Comparison of ENCODE assay signal across 1 cellular context in the genomic region with DNA sequence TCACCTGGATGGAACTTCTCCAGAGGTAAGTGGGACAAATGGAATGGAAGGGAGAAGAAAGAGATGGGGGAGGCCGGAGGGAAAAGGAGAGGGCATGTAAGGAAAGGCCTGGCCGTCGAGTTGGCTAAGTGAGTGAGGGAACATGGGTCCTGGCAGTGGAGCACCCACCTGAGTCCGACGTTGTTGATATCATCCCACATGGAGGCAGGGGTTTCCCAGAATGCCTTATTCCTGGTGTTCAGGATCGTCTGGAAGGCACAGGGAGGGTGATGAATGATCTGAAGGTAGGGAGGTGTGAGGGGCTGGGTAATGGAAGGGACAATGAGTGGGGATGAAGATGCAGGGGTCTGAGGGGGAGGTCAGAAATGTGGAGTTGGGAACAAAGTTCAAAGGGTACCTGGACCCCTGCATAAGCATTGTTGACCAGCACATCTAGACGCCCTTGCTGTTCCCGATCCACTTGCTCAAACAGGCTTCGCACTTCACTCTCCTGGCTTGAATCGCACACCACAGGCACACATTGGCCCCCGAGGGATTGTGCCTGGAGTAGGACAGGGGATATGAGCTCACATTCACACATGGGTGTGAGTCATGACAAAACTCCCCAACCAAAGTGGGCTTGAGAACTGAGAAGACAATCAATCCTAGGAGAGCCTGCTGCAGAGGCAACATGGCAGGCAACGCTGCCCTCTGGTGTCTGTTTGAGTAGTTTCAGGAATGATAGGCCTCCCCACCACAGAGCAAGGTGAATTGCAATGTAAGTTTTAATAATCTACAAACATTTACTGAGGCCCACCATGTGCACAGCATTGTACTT.
A peak's percentile ranks its signal among the peaks of the same experiment; 100 is the strongest.
TF ChIP-seq lines count a peak whose summit lies in the region.

No MANE protein-coding gene starts in this region.

TF ChIP-seq in GM12878, 131 proteins besides CTCF, POLR2A, EP300 and RAD21 (continued from another document and continues in another):
- TF ChIP-seq BCL11A (IDR thresholded peaks at IDR 0.05; ENCODE audit: low read depth, low read length) (0 out of 2 replicates have a peak, but pooled peaks have one; percentile 41), ZSCAN29 (IDR thresholded peaks at IDR 0.05) (no peak), TCF3 (IDR thresholded peaks at IDR 0.05; ENCODE audit: borderline replicate concordance, insufficient read depth, low read depth, low read length) (no peak), SUZ12 (IDR thresholded peaks at IDR 0.05; ENCODE audit: unreplicated experiment) (no peak), NR2C1 (IDR thresholded peaks at IDR 0.05) (no peak), SRF (IDR thresholded peaks at IDR 0.05; ENCODE audit: low read depth in 2 of 2, low read length in 2 of 2) (no peak), GABPA (IDR thresholded peaks at IDR 0.05; ENCODE audit: low read depth) (no peak), ZNF217 (IDR thresholded peaks at IDR 0.05) (no peak), KDM1A (IDR thresholded peaks at IDR 0.05; ENCODE audit: borderline replicate concordance) (no peak), ZNF274 (IDR thresholded peaks at IDR 0.05; ENCODE audit: insufficient read depth, insufficient read length) (no peak), GATAD2B (conservative IDR thresholded peaks at IDR 0.05; ENCODE audit: low read depth) (peak; percentile 70; the same call in 1 of the 2 replicates), TARDBP (IDR thresholded peaks at IDR 0.05; ENCODE audit: borderline replicate concordance) (no peak; the same call in 1 of the 2 replicates), RELA (IDR thresholded peaks at IDR 0.05; ENCODE audit: borderline replicate concordance, partially characterized antibody) (no peak), TCF7 (IDR thresholded peaks at IDR 0.05; ENCODE audit: borderline replicate concordance) (no peak), CHD2 (IDR thresholded peaks at IDR 0.05; ENCODE audit: borderline replicate concordance, low read depth, low read length) (no peak), FOS (IDR thresholded peaks at IDR 0.05; ENCODE audit: borderline replicate concordance, extremely low read depth, insufficient read length) (no peak), PML (IDR thresholded peaks at IDR 0.05; ENCODE audit: low read length) (no peak), WRNIP1 (IDR thresholded peaks at IDR 0.05; ENCODE audit: borderline replicate concordance, low read depth, low read length) (peak; percentile 96; the same call in 1 of the 2 replicates), IKZF1 (conservative IDR thresholded peaks at IDR 0.05) (peak; percentile 83), CEBPB (IDR thresholded peaks at IDR 0.05; ENCODE audit: borderline replicate concordance in 1 of 2, low read depth in 2 of 2, low read length in 2 of 2) (no peak), PAX8 (IDR thresholded peaks at IDR 0.05) (no peak), MTA3 (IDR thresholded peaks at IDR 0.05; ENCODE audit: borderline replicate concordance, low read length) (no peak), ZNF207 (IDR thresholded peaks at IDR 0.05; ENCODE audit: borderline replicate concordance) (peak; percentile 63; the same call in 1 of the 2 replicates), IKZF2 (IDR thresholded peaks at IDR 0.05) (peak; percentile 80 to 83; a peak in 3 of 4 replicates), SIN3A (IDR thresholded peaks at IDR 0.05; ENCODE audit: low read depth, low read length) (no peak), SUPT20H (IDR thresholded peaks at IDR 0.05; ENCODE audit: borderline replicate concordance, control insufficient read depth, low read depth, low read length) (no peak), ATF7 (IDR thresholded peaks at IDR 0.05; ENCODE audit: low read depth) (peak; percentile 86), CBFB (IDR thresholded peaks at IDR 0.05; ENCODE audit: low read depth) (no peak), JUND (IDR thresholded peaks at IDR 0.05; ENCODE audit: low read depth, low read length) (0 out of 2 replicates have a peak, but pooled peaks have one; percentile 33), EED (IDR thresholded peaks at IDR 0.05; ENCODE audit: low read depth) (peak; percentile 87)
- TF ChIP-seq, protein P1, sequence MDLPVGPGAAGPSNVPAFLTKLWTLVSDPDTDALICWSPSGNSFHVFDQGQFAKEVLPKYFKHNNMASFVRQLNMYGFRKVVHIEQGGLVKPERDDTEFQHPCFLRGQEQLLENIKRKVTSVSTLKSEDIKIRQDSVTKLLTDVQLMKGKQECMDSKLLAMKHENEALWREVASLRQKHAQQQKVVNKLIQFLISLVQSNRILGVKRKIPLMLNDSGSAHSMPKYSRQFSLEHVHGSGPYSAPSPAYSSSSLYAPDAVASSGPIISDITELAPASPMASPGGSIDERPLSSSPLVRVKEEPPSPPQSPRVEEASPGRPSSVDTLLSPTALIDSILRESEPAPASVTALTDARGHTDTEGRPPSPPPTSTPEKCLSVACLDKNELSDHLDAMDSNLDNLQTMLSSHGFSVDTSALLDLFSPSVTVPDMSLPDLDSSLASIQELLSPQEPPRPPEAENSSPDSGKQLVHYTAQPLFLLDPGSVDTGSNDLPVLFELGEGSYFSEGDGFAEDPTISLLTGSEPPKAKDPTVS (IDR thresholded peaks at IDR 0.05; ENCODE audit: low read depth, low read length): no peak
- TF ChIP-seq, protein P2, sequence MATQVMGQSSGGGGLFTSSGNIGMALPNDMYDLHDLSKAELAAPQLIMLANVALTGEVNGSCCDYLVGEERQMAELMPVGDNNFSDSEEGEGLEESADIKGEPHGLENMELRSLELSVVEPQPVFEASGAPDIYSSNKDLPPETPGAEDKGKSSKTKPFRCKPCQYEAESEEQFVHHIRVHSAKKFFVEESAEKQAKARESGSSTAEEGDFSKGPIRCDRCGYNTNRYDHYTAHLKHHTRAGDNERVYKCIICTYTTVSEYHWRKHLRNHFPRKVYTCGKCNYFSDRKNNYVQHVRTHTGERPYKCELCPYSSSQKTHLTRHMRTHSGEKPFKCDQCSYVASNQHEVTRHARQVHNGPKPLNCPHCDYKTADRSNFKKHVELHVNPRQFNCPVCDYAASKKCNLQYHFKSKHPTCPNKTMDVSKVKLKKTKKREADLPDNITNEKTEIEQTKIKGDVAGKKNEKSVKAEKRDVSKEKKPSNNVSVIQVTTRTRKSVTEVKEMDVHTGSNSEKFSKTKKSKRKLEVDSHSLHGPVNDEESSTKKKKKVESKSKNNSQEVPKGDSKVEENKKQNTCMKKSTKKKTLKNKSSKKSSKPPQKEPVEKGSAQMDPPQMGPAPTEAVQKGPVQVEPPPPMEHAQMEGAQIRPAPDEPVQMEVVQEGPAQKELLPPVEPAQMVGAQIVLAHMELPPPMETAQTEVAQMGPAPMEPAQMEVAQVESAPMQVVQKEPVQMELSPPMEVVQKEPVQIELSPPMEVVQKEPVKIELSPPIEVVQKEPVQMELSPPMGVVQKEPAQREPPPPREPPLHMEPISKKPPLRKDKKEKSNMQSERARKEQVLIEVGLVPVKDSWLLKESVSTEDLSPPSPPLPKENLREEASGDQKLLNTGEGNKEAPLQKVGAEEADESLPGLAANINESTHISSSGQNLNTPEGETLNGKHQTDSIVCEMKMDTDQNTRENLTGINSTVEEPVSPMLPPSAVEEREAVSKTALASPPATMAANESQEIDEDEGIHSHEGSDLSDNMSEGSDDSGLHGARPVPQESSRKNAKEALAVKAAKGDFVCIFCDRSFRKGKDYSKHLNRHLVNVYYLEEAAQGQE (IDR thresholded peaks at IDR 0.05; ENCODE audit: low read depth, low read length): no peak
- TF ChIP-seq, protein P3, sequence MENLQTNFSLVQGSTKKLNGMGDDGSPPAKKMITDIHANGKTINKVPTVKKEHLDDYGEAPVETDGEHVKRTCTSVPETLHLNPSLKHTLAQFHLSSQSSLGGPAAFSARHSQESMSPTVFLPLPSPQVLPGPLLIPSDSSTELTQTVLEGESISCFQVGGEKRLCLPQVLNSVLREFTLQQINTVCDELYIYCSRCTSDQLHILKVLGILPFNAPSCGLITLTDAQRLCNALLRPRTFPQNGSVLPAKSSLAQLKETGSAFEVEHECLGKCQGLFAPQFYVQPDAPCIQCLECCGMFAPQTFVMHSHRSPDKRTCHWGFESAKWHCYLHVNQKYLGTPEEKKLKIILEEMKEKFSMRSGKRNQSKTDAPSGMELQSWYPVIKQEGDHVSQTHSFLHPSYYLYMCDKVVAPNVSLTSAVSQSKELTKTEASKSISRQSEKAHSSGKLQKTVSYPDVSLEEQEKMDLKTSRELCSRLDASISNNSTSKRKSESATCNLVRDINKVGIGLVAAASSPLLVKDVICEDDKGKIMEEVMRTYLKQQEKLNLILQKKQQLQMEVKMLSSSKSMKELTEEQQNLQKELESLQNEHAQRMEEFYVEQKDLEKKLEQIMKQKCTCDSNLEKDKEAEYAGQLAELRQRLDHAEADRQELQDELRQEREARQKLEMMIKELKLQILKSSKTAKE (IDR thresholded peaks at IDR 0.05; ENCODE audit: low read depth, poor library complexity, severe bottlenecking): no peak
- TF ChIP-seq, protein P4, sequence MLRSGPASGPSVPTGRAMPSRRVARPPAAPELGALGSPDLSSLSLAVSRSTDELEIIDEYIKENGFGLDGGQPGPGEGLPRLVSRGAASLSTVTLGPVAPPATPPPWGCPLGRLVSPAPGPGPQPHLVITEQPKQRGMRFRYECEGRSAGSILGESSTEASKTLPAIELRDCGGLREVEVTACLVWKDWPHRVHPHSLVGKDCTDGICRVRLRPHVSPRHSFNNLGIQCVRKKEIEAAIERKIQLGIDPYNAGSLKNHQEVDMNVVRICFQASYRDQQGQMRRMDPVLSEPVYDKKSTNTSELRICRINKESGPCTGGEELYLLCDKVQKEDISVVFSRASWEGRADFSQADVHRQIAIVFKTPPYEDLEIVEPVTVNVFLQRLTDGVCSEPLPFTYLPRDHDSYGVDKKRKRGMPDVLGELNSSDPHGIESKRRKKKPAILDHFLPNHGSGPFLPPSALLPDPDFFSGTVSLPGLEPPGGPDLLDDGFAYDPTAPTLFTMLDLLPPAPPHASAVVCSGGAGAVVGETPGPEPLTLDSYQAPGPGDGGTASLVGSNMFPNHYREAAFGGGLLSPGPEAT (IDR thresholded peaks at IDR 0.05; ENCODE audit: low read depth): peak; percentile 64
- TF ChIP-seq, protein P5, sequence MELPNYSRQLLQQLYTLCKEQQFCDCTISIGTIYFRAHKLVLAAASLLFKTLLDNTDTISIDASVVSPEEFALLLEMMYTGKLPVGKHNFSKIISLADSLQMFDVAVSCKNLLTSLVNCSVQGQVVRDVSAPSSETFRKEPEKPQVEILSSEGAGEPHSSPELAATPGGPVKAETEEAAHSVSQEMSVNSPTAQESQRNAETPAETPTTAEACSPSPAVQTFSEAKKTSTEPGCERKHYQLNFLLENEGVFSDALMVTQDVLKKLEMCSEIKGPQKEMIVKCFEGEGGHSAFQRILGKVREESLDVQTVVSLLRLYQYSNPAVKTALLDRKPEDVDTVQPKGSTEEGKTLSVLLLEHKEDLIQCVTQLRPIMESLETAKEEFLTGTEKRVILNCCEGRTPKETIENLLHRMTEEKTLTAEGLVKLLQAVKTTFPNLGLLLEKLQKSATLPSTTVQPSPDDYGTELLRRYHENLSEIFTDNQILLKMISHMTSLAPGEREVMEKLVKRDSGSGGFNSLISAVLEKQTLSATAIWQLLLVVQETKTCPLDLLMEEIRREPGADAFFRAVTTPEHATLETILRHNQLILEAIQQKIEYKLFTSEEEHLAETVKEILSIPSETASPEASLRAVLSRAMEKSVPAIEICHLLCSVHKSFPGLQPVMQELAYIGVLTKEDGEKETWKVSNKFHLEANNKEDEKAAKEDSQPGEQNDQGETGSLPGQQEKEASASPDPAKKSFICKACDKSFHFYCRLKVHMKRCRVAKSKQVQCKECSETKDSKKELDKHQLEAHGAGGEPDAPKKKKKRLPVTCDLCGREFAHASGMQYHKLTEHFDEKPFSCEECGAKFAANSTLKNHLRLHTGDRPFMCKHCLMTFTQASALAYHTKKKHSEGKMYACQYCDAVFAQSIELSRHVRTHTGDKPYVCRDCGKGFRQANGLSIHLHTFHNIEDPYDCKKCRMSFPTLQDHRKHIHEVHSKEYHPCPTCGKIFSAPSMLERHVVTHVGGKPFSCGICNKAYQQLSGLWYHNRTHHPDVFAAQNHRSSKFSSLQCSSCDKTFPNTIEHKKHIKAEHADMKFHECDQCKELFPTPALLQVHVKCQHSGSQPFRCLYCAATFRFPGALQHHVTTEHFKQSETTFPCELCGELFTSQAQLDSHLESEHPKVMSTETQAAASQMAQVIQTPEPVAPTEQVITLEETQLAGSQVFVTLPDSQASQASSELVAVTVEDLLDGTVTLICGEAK (IDR thresholded peaks at IDR 0.05; ENCODE audit: borderline replicate concordance): no peak
- TF ChIP-seq, protein P6, sequence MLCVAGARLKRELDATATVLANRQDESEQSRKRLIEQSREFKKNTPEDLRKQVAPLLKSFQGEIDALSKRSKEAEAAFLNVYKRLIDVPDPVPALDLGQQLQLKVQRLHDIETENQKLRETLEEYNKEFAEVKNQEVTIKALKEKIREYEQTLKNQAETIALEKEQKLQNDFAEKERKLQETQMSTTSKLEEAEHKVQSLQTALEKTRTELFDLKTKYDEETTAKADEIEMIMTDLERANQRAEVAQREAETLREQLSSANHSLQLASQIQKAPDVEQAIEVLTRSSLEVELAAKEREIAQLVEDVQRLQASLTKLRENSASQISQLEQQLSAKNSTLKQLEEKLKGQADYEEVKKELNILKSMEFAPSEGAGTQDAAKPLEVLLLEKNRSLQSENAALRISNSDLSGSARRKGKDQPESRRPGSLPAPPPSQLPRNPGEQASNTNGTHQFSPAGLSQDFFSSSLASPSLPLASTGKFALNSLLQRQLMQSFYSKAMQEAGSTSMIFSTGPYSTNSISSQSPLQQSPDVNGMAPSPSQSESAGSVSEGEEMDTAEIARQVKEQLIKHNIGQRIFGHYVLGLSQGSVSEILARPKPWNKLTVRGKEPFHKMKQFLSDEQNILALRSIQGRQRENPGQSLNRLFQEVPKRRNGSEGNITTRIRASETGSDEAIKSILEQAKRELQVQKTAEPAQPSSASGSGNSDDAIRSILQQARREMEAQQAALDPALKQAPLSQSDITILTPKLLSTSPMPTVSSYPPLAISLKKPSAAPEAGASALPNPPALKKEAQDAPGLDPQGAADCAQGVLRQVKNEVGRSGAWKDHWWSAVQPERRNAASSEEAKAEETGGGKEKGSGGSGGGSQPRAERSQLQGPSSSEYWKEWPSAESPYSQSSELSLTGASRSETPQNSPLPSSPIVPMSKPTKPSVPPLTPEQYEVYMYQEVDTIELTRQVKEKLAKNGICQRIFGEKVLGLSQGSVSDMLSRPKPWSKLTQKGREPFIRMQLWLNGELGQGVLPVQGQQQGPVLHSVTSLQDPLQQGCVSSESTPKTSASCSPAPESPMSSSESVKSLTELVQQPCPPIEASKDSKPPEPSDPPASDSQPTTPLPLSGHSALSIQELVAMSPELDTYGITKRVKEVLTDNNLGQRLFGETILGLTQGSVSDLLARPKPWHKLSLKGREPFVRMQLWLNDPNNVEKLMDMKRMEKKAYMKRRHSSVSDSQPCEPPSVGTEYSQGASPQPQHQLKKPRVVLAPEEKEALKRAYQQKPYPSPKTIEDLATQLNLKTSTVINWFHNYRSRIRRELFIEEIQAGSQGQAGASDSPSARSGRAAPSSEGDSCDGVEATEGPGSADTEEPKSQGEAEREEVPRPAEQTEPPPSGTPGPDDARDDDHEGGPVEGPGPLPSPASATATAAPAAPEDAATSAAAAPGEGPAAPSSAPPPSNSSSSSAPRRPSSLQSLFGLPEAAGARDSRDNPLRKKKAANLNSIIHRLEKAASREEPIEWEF (IDR thresholded peaks at IDR 0.05; ENCODE audit: insufficient replicate concordance, low read depth, low read length): peak; percentile 38
- TF ChIP-seq, protein P7, sequence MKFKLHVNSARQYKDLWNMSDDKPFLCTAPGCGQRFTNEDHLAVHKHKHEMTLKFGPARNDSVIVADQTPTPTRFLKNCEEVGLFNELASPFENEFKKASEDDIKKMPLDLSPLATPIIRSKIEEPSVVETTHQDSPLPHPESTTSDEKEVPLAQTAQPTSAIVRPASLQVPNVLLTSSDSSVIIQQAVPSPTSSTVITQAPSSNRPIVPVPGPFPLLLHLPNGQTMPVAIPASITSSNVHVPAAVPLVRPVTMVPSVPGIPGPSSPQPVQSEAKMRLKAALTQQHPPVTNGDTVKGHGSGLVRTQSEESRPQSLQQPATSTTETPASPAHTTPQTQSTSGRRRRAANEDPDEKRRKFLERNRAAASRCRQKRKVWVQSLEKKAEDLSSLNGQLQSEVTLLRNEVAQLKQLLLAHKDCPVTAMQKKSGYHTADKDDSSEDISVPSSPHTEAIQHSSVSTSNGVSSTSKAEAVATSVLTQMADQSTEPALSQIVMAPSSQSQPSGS (IDR thresholded peaks at IDR 0.05; ENCODE audit: low read length): 0 out of 2 replicates have a peak, but pooled peaks have one; percentile 22
